In genomic region chr6:144877118-144877517, GRCh38 we compare ENCODE assay signal across 1 cellular context.
TF ChIP-seq lines count a peak whose summit lies in the region.

No MANE protein-coding gene starts in this region.

TF ChIP-seq in HepG2, 621 proteins besides CTCF, POLR2A, EP300 and RAD21 (continued from another document):
- no peak for TF ChIP-seq HOMEZ (CRISPR knock-in tag; IDR thresholded peaks at IDR 0.05; ENCODE audit: low read depth)
- no peak for TF ChIP-seq HNF4G (IDR thresholded peaks at IDR 0.05; ENCODE audit: borderline replicate concordance, low read depth, low read length)
- no peak for TF ChIP-seq HNF4G (CRISPR knock-in tag; IDR thresholded peaks at IDR 0.05; ENCODE audit: borderline replicate concordance, low read depth)
- no peak for TF ChIP-seq SIN3A (IDR thresholded peaks at IDR 0.05; ENCODE audit: borderline replicate concordance, low read depth, low read length)
- peak; percentile 65 to 69 for TF ChIP-seq MAFK (conservative IDR thresholded peaks at IDR 0.05 in 1 of 2, IDR thresholded peaks at IDR 0.05 in 1 of 2; ENCODE audit: low read length in 2 of 2)
- peak; percentile 66 for TF ChIP-seq MAFF (IDR thresholded peaks at IDR 0.05; ENCODE audit: low read depth, low read length)
- no peak for TF ChIP-seq ZNF768 (CRISPR knock-in tag; IDR thresholded peaks at IDR 0.05)
- no peak for TF ChIP-seq ZNF879 (CRISPR knock-in tag; IDR thresholded peaks at IDR 0.05)
- no peak for TF ChIP-seq DRAP1 (CRISPR knock-in tag; IDR thresholded peaks at IDR 0.05)
